ENCODE assay signal across 2 cellular contexts in genomic region chr6:54335871-54336270, GRCh38.
A peak's percentile ranks its signal among the peaks of the same experiment; 100 is the strongest.
TF ChIP-seq lines count a peak whose summit lies in the region.

No MANE protein-coding gene starts in this region.

TF ChIP-seq in HCT116, 20 proteins besides CTCF, POLR2A, EP300 and RAD21 (continued from another document):
- TF ChIP-seq ELF1 (IDR thresholded peaks at IDR 0.05; ENCODE audit: borderline replicate concordance, low read depth) (no peak), SRF (IDR thresholded peaks at IDR 0.05; ENCODE audit: low read depth) (peak; percentile 68; the same call in 1 of the 2 replicates), SP1 (IDR thresholded peaks at IDR 0.05; ENCODE audit: low read depth) (peak; percentile 85), TCF7L2 (IDR thresholded peaks at IDR 0.05; ENCODE audit: borderline replicate concordance, extremely low read depth, insufficient read depth, insufficient read length) (no peak), POLR2AphosphoS5 (IDR thresholded peaks at IDR 0.05; ENCODE audit: low read depth, low read length) (peak; percentile 36; the same call in 1 of the 2 replicates), ZNF274 (IDR thresholded peaks at IDR 0.05; ENCODE audit: low read depth, low read length) (no peak), ATF3 (IDR thresholded peaks at IDR 0.05) (no peak), ZFX (IDR thresholded peaks at IDR 0.05) (no peak), CEBPB (IDR thresholded peaks at IDR 0.05; ENCODE audit: low read depth) (peak; percentile 83), EGR1 (IDR thresholded peaks at IDR 0.05; ENCODE audit: low read depth) (no peak), SIN3A (IDR thresholded peaks at IDR 0.05; ENCODE audit: low read depth) (peak; percentile 64), MAX (IDR thresholded peaks at IDR 0.05) (peak; percentile 32; the same call in 1 of the 2 replicates), REST (IDR thresholded peaks at IDR 0.05; ENCODE audit: low read depth) (no peak), EZH2 (IDR thresholded peaks at IDR 0.05) (no peak)

TF ChIP-seq in SK-N-SH treated with all-trans-retinoic acid at 6 μM for 48 hours, 23 proteins besides CTCF, POLR2A, EP300 and RAD21 (continued from another document):
- no peak for TF ChIP-seq PATZ1 (CRISPR knock-in tag; IDR thresholded peaks at IDR 0.05; ENCODE audit: borderline replicate concordance)
- no peak for TF ChIP-seq BACH2 (CRISPR knock-in tag; IDR thresholded peaks at IDR 0.05; ENCODE audit: borderline replicate concordance)
- TF ChIP-seq TOX (CRISPR knock-in tag; IDR thresholded peaks at IDR 0.05; ENCODE audit: borderline replicate concordance), result peak; percentile 71; the same call in 1 of the 2 replicates
- peak; percentile 33; the same call in 1 of the 2 replicates for TF ChIP-seq ISL1 (CRISPR knock-in tag; IDR thresholded peaks at IDR 0.05)
